ENCODE assay signal across 8 cellular contexts in the genomic region with DNA sequence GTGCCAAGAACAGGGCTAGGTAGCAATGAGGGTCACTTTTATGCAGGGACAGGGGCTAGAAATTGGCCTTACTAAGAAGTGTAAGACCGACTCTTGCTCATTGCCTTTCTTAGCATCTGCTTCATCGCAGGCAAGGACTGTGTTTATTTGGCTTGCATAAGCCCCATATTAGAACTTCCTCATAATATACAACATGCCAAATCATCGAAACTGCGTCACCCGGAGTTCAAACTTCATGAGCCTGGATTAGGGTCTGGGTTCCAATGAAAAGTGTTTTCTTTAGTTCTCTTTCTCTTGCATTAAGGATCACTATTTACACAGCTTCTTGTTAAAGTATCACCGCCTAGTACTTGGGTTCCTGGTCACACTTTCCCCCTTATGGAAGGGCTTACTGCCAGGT. TPM values are rescaled to one million over a fixed set of nuclear protein-coding genes. Genes with fewer than 3 reads are reported as not detected.
DNase-seq lines count a peak whose midpoint lies in the region; ATAC-seq, FAIRE-seq and TF ChIP-seq lines count a peak whose summit lies in the region.
"Had no signal": no experiment of that assay in that cellular context is flagged by ENCODE, and none has a peak within 500 bp of the region (broad histone marks: within the 10 kb centered on the region; RNA-seq: fewer than 3 reads in every experiment).

No MANE protein-coding gene starts in this region.

- no peaks in the 10 kb centered on the region; the same call in 1 of the 2 replicates for H3K27me3 Mint-ChIP-seq in H9 (ENCODE audit: low read depth)

- no peak overlapping the region for H3K4me3 ChIP-seq in PC-3 (ENCODE audit: low read length)
- H3K4me3 ChIP-seq in endothelial cell of umbilical vein (replicated peaks in 1 of 3; ENCODE audit: insufficient read depth in 1 of 3, low read depth in 1 of 3, low read length in 3 of 3), result no peak overlapping the region
- H3K4me3 ChIP-seq in skeletal muscle tissue (ENCODE audit: low read length in 3 of 3), result peak overlapping the region in 1 of 3 donors; percentile 95

- no peak overlapping the region for H4K91ac ChIP-seq in H9 (ENCODE audit: insufficient read length, low read depth, low read length)

- no peak for TF ChIP-seq CTCF in H9 (conservative IDR thresholded peaks at IDR 0.05)
- no peak for TF ChIP-seq CTCF in PC-3 (conservative IDR thresholded peaks at IDR 0.05; ENCODE audit: low read depth, low read length)
- no peak for TF ChIP-seq CTCF in endothelial cell of umbilical vein (IDR thresholded peaks at IDR 0.05; ENCODE audit: extremely low read depth in 1 of 2, insufficient read depth in 1 of 2, low read depth in 1 of 2, low read length in 2 of 2)

- H3K9ac ChIP-seq in H9 (ENCODE audit: extremely low read depth, insufficient read length, low read length) (no peak overlapping the region), PC-3 (ENCODE audit: low read length) (no peak overlapping the region), endothelial cell of umbilical vein (replicated peaks; ENCODE audit: extremely low read depth, insufficient read depth, low read length) (no peak overlapping the region), skeletal muscle tissue (ENCODE audit: low read depth in 1 of 3, low read length in 3 of 3) (peak overlapping the region in 1 of 3 donors; percentile 94)

- peaks cover 29 to 31% of the 10 kb centered on the region in 2 experiments for H3K4me1 Mint-ChIP-seq in H9

- DNase-seq in H9, result no peak
- no peak for DNase-seq in PC-3
- no peak for DNase-seq in endothelial cell of umbilical vein (ENCODE audit: low read depth, low spot score)
- DNase-seq in activated effector memory CD4-positive, alpha-beta T cell treated with Interleukin-2 at 50 U/mL for 16 hours, result no peak
- DNase-seq in RKO (ENCODE audit: low spot score), result no peak

- H3K79me1 ChIP-seq in H9 (ENCODE audit: insufficient read depth, low read depth, low read length, poor library complexity, severe bottlenecking), result no peaks in the 10 kb centered on the region

- ATAC-seq in PC-3 (no peak), GM21528 (IDR thresholded peaks at IDR 0.05; ENCODE audit: low FRiP score, unreplicated experiment) (no peak)

- no peak overlapping the region for H3K18ac ChIP-seq in H9 (ENCODE audit: insufficient read length, low read depth, low read length)

- H2BK5ac ChIP-seq in H9 (ENCODE audit: insufficient read length, low read length), result no peak overlapping the region

- no peaks in the 10 kb centered on the region; a peak in 1 of 7 replicates for H3K36me3 Mint-ChIP-seq in H9 (ENCODE audit: insufficient read depth in 1 of 3, low read depth in 3 of 3)

- H3K56ac ChIP-seq in H9 (ENCODE audit: insufficient read length, low read depth, low read length), result no peak overlapping the region

- H3K79me2 ChIP-seq in H9 (ENCODE audit: insufficient read depth, low read length) (peaks cover 2% of the 10 kb centered on the region; the same call in 1 of the 2 replicates), PC-3 (ENCODE audit: low read length) (peaks cover 37% of the 10 kb centered on the region), endothelial cell of umbilical vein (ENCODE audit: control insufficient read depth, insufficient read depth, low read length) (peaks cover 27% of the 10 kb centered on the region)

- H3K27ac Mint-ChIP-seq in H9, result peak overlapping the region in 1 of 3 experiments; percentile 93; a peak in 3 of 7 replicates

- no peak overlapping the region for H3T11ph ChIP-seq in H9 (ENCODE audit: low read length)

- dilution Hi-C loops in endothelial cell of umbilical vein (cut with MboI; ENCODE audit: extremely low pct_ligation_motif_present, low sequenced_read_pairs), result no loop called here

- H3K14ac ChIP-seq in H9 (ENCODE audit: insufficient read depth, low read length), result no peak overlapping the region

- H2BK12ac ChIP-seq in H9 (ENCODE audit: insufficient read length, low read depth, low read length), result no peak overlapping the region

- no peak overlapping the region for H2AFZ ChIP-seq in H9 (ENCODE audit: low read length)
- H2AFZ ChIP-seq in PC-3 (ENCODE audit: low read length), result peak overlapping the region; percentile 98
- H2AFZ ChIP-seq in endothelial cell of umbilical vein (ENCODE audit: low read depth, low read length), result peak overlapping the region; percentile 90

- H3K27me3 ChIP-seq in H9 (ENCODE audit: insufficient read depth, low read length) (no peaks in the 10 kb centered on the region), PC-3 (ENCODE audit: low read length) (no peaks in the 10 kb centered on the region), endothelial cell of umbilical vein (ENCODE audit: control insufficient read depth in 2 of 2, insufficient read depth in 2 of 2, low read length in 2 of 2) (peaks cover under 1 to 4% of the 10 kb centered on the region in 2 experiments), skeletal muscle tissue (ENCODE audit: control insufficient read depth in 3 of 3, insufficient read depth in 3 of 3, low read length in 3 of 3) (no peaks in the 10 kb centered on the region)

- BruUV-seq in PC-3 (replicated peaks; lab: Mats Ljungman, UMichigan) (no TSS peak), endothelial cell of umbilical vein (replicated peaks; lab: Mats Ljungman, UMichigan) (no TSS peak)

- H3K36me3 ChIP-seq in PC-3 (ENCODE audit: low read depth, low read length), result no peaks in the 10 kb centered on the region
- H3K36me3 ChIP-seq in endothelial cell of umbilical vein (ENCODE audit: control insufficient read depth in 2 of 2, extremely low read depth in 1 of 2, insufficient read depth in 2 of 2, low read length in 2 of 2), result no peaks in the 10 kb centered on the region
- no peaks in the 10 kb centered on the region for H3K36me3 ChIP-seq in skeletal muscle tissue (ENCODE audit: control insufficient read depth in 3 of 3, insufficient read depth in 3 of 3, low read length in 3 of 3)

- intact Hi-C loops in PC-3 (cut with micrococcal nuclease) (loop anchor here (5.0 kb wide), 2 partner anchors 99 to 119 kb away; a partner anchor contains a TSS), endothelial cell of umbilical vein (cut with micrococcal nuclease) (loop anchor here (1.0 kb wide), 1 partner anchor 253 kb away; a partner anchor contains a TSS)

- H4K20me1 ChIP-seq in H9 (ENCODE audit: control insufficient read depth, insufficient read depth, insufficient read length) (no peaks in the 10 kb centered on the region), PC-3 (ENCODE audit: low read length) (0 out of 2 replicates have a peak, but pooled peaks cover 3% of the 10 kb centered on the region), endothelial cell of umbilical vein (replicated peaks; ENCODE audit: control insufficient read depth, extremely low read depth, insufficient read depth, low read length) (no peaks in the 10 kb centered on the region)

- H3K4me3 Mint-ChIP-seq in H9, result peak overlapping the region in 1 of 2 experiments; percentile 79; a peak in 2 of 5 replicates

- no peaks in the 10 kb centered on the region for H3K4me1 ChIP-seq in H9 (ENCODE audit: insufficient read depth, low read length)
- peaks cover 17% of the 10 kb centered on the region; the same call in 1 of the 2 replicates for H3K4me1 ChIP-seq in PC-3 (ENCODE audit: insufficient read depth, low read length)
- peaks cover 16% of the 10 kb centered on the region for H3K4me1 ChIP-seq in endothelial cell of umbilical vein (ENCODE audit: control insufficient read depth, extremely low read depth, insufficient read depth, low read length)
- peaks cover 17 to 41% (median 25%) of the 10 kb centered on the region in 3 donors for H3K4me1 ChIP-seq in skeletal muscle tissue (ENCODE audit: control insufficient read depth in 3 of 3, insufficient read depth in 3 of 3, low read length in 3 of 3)

- no peaks in the 10 kb centered on the region for H3K9me1 ChIP-seq in endothelial cell of umbilical vein (replicated peaks; ENCODE audit: control insufficient read depth, extremely low read depth, insufficient read depth, low read length)

- no peaks in the 10 kb centered on the region; a peak in 1 of 5 replicates for H3K9me3 Mint-ChIP-seq in H9

- peak overlapping the region; percentile 65 for H3K4me2 ChIP-seq in H9 (ENCODE audit: insufficient read depth, insufficient read length, low read length)
- peak overlapping the region; percentile 91; the same call in 1 of the 2 replicates for H3K4me2 ChIP-seq in PC-3 (ENCODE audit: low read length)
- H3K4me2 ChIP-seq in endothelial cell of umbilical vein (ENCODE audit: insufficient read depth, low read length), result no peak overlapping the region

- no peak overlapping the region for H2BK15ac ChIP-seq in H9 (ENCODE audit: low read depth, low read length)

- no peak overlapping the region for H3K23ac ChIP-seq in H9 (ENCODE audit: insufficient read length, low read depth, low read length)

- H2BK120ac ChIP-seq in H9 (ENCODE audit: low read depth, low read length, poor library complexity, severe bottlenecking), result no peak overlapping the region

- CTCF ChIA-PET in PC-3 (lab: Charles Lee) (no interaction called here), endothelial cell of umbilical vein (lab: Charles Lee) (interaction anchor here (1.3 to 2.8 kb wide), 3 partner anchors 20 to 297 kb away, joined by 3 to 9 read pairs (median 6); no protein-coding TSS in a partner anchor)

- H2AK5ac ChIP-seq in H9 (ENCODE audit: insufficient read length, low read length), result no peak overlapping the region

- no peaks in the 10 kb centered on the region for H3F3A ChIP-seq in PC-3 (ENCODE audit: low read length, unreplicated experiment)

- H3K27ac ChIP-seq in H9 (ENCODE audit: insufficient read length, low read depth, low read length), result no peak overlapping the region
- no peak overlapping the region for H3K27ac ChIP-seq in PC-3 (ENCODE audit: low read length)
- H3K27ac ChIP-seq in endothelial cell of umbilical vein (ENCODE audit: insufficient read depth, low read depth, low read length), result no peak overlapping the region
- peak overlapping the region; percentile 95 for H3K27ac ChIP-seq in skeletal muscle tissue (ENCODE audit: low read depth, low read length)

- no peak overlapping the region for H4K5ac ChIP-seq in H9 (ENCODE audit: insufficient read length, low read depth, low read length)

- H2BK20ac ChIP-seq in H9 (ENCODE audit: low read depth, low read length, poor library complexity, severe bottlenecking), result no peak overlapping the region

- POLR2A ChIA-PET in PC-3 (lab: Charles Lee; ENCODE audit: unreplicated experiment), result no interaction called here
- POLR2A ChIA-PET in endothelial cell of umbilical vein (lab: Charles Lee), result no interaction called here

- H3K9me2 ChIP-seq in PC-3 (replicated peaks; ENCODE audit: low read length), result no peaks in the 10 kb centered on the region

- H3K9me3 ChIP-seq in H9 (ENCODE audit: control insufficient read depth, low read depth, low read length) (no peaks in the 10 kb centered on the region), PC-3 (ENCODE audit: low read length) (no peaks in the 10 kb centered on the region), endothelial cell of umbilical vein (replicated peaks; ENCODE audit: control insufficient read depth, insufficient read depth, low read length) (no peaks in the 10 kb centered on the region), skeletal muscle tissue (ENCODE audit: control insufficient read depth in 3 of 3, low read length in 3 of 3) (no peaks in the 10 kb centered on the region)
- H3K9me3 ChIP-seq: mucosa of descending colon had no signal

- no peak overlapping the region for H3K4ac ChIP-seq in H9 (ENCODE audit: low read depth, low read length)

- no peak overlapping the region for H4K8ac ChIP-seq in H9 (replicated peaks; ENCODE audit: insufficient read length, low read depth, low read length)

- WGBS in H9 (ENCODE audit: extremely low coverage, insufficient read length, low lambda C conversion rate), result no CpG with 5 or more reads among the region's 6 CpGs

- no peak for TF ChIP-seq POLR2A in endothelial cell of umbilical vein (IDR thresholded peaks at IDR 0.05; ENCODE audit: low read depth, low read length)

- no peak for FAIRE-seq in endothelial cell of umbilical vein (lab: Jason Lieb, UNC)

- peaks cover 2% of the 10 kb centered on the region for H3K23me2 ChIP-seq in H9 (ENCODE audit: insufficient read length, low read depth, low read length, poor library complexity, severe bottlenecking)

RNA-seq across cellular contexts. Expression of a gene that starts 1.0 kb away (rescaled TPM):
- total RNA-seq in H9 (2021) (29.3 TPM in 2 replicates), PC-3 (2014; rRNA removed) (14.9 and 15.7 TPM in 2 replicates), endothelial cell of umbilical vein (24.6 and 24.7 TPM in 2 replicates), skeletal muscle tissue (13.6 TPM)
- 13.7 and 14.6 TPM in 2 replicates for polyA plus RNA-seq in endothelial cell of umbilical vein
- 19.4 and 20.8 TPM in 2 replicates for polyA plus RNA-seq in endothelial cell of umbilical vein (2011; cell fraction: cytosol; rRNA removed)
- 23.9 TPM in 2 replicates for polyA plus RNA-seq in endothelial cell of umbilical vein (2011; cell fraction: nucleus; rRNA removed)
- polyA plus RNA-seq in endothelial cell of umbilical vein (2012), result 20.4 and 25.7 TPM in 2 replicates
- 27.0 and 28.7 TPM in 2 replicates for polyA minus RNA-seq in endothelial cell of umbilical vein
- 12.5 TPM for polyA minus RNA-seq in endothelial cell of umbilical vein (2011; cell fraction: cytosol; rRNA and poly(A)+ RNA removed)
- 17.6 and 21.2 TPM in 2 replicates for polyA minus RNA-seq in endothelial cell of umbilical vein (2011; cell fraction: nucleus; rRNA and poly(A)+ RNA removed)
